Comparison of ENCODE assay signal across 27 cellular contexts in the genomic region with DNA sequence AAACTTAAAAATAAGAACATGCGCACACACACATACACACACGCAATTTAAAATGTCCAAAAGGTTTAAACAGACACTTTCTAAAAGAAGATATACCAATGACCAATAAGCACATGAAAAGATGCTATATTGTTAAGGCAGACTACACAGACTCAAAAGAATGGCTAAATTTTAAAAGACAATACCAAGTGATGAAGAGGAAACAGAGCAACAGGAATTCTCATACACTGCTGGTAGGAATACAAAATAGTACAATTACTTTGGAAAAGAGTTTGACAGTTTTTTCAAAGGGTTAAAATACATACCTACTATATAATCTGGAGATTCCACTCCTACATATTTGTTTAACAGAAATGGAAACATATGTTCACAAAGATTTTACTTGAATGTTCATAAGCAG.
"Had no signal": no experiment of that assay in that cellular context is flagged by ENCODE, and none has a peak within 500 bp of the region (broad histone marks: within the 10 kb centered on the region; RNA-seq: fewer than 3 reads in every experiment).

No MANE protein-coding gene starts in this region.

- H3K9me3 ChIP-seq: colonic mucosa, esophagus squamous epithelium, gastroesophageal sphincter had no signal

- DNase-seq: colonic mucosa; cortex of kidney; dermis blood vessel endothelial cell; dorsolateral prefrontal cortex; effector CD4-positive, alpha-beta T cell; effector CD8-positive, alpha-beta T cell; effector memory CD4-positive, alpha-beta T cell; effector memory CD8-positive, alpha-beta T cell; endodermal cell; erythroblast; esophagus squamous epithelium; foreskin fibroblast; foreskin keratinocyte; foreskin melanocyte; gastrocnemius medialis; glutamatergic neuron; head of caudate nucleus; heart left ventricle; heart right ventricle had no signal

- H3K36me3 ChIP-seq: colonic mucosa, esophagus muscularis mucosa, esophagus squamous epithelium, gastrocnemius medialis, gastroesophageal sphincter, heart left ventricle, heart right ventricle had no signal

- ATAC-seq: effector memory CD8-positive, alpha-beta T cell; esophagus mucosa; foreskin keratinocyte; gastrocnemius medialis; gastroesophageal sphincter; heart left ventricle; heart right ventricle had no signal

- H3K4me3 ChIP-seq: colonic mucosa, coronary artery, dorsolateral prefrontal cortex, esophagus muscularis mucosa, esophagus squamous epithelium, gastrocnemius medialis, gastroesophageal sphincter, heart left ventricle, heart right ventricle had no signal

- H3K27ac ChIP-seq: colonic mucosa, coronary artery, dorsolateral prefrontal cortex, epithelial cell of prostate, esophagus muscularis mucosa, esophagus squamous epithelium, foreskin keratinocyte, gastrocnemius medialis, gastroesophageal sphincter, heart left ventricle, heart right ventricle had no signal

- H3K4me1 ChIP-seq: colonic mucosa, esophagus muscularis mucosa, esophagus squamous epithelium, foreskin keratinocyte, gastrocnemius medialis, gastroesophageal sphincter, heart left ventricle, heart right ventricle had no signal

- FAIRE-seq: colon, endometrium, endothelial cell of umbilical vein had no signal

- H3K27me3 ChIP-seq: colonic mucosa, dorsolateral prefrontal cortex, esophagus muscularis mucosa, esophagus squamous epithelium, foreskin keratinocyte, gastrocnemius medialis, gastroesophageal sphincter, heart left ventricle, heart right ventricle had no signal
